In the genomic region with DNA sequence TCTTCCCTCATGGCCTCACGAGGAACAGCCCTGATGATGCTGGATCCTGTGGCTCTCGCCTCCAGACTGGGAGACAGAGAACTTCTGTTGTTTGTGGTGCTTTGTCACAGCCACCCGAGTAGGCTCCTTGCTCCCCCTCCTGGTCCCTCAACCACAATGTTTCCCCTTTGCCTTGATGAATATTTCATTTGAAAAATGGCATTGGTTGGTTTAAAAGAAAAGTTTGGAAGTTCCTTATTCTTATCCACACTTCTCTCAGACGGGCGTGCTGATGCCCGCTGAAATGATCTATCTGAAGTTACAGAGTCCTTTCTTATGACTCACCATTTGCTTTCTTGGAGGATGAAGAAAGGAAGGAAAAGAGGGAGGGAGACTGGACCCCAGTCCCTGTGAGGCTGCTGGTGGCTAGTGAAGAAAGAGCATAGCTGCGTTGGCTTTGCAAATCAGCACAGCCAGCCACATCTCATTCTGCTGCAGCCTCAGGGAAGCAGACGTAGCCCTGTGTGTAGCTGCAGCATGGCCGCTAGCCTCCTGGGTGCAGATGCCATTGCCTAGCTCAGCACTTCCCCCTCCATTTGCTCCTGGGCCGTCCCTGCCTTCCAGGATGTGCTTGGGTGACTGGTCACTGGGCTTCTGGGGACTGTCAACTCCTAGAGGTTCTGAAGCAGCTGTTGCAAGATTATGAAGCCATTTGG, we compare ENCODE assay signal across 8 cellular contexts.
DNase-seq lines count a peak whose midpoint lies in the region; ATAC-seq and TF ChIP-seq lines count a peak whose summit lies in the region.

No MANE protein-coding gene starts in this region.

- DNase-seq in DMS153 (lab: John Stamatoyannopoulos, UW), result peak; percentile 2
- peak; percentile 52 to 54 for DNase-seq in activated CD4-positive, alpha-beta T cell treated with anti-CD3 and anti-CD28 coated beads for 4 hours
- DNase-seq in dermis blood vessel endothelial cell, result peak; percentile 75
- DNase-seq in mesenchymal stem cell, result peak; percentile 79
- DNase-seq in stimulated activated naive CD8-positive, alpha-beta T cell treated with anti-CD3 and anti-CD28 coated beads, Interleukin-15, amount 100 ng/mL, for 72 hours, result peak; percentile 22 to 46

- H2BK12ac ChIP-seq in mesenchymal stem cell (ENCODE audit: low read length in 2 of 2), result peak overlapping the region in 1 of 2 experiments; percentile 99

- peak overlapping the region in 1 of 2 experiments; percentile 91 for H3K23ac ChIP-seq in mesenchymal stem cell (ENCODE audit: low read length in 2 of 2)

- peak overlapping the region; percentile 7 to 78 for H3K4ac ChIP-seq in mesenchymal stem cell (ENCODE audit: low read depth in 1 of 2, low read length in 2 of 2)

- H3K9ac ChIP-seq in KMS-11 (no peak overlapping the region), mesenchymal stem cell (ENCODE audit: low read length) (no peak overlapping the region)

- no peak overlapping the region for H2AFZ ChIP-seq in KMS-11 (ENCODE audit: low read depth)
- H2AFZ ChIP-seq in mesenchymal stem cell (ENCODE audit: low read depth, low read length), result peak overlapping the region; percentile 15

- H2BK15ac ChIP-seq in mesenchymal stem cell (ENCODE audit: low read depth, poor library complexity, severe bottlenecking), result no peak overlapping the region

- no peaks in the 10 kb centered on the region for H3K9me3 ChIP-seq in mesenchymal stem cell (ENCODE audit: control insufficient read depth, low read length)

- peak overlapping the region; percentile 86 for H4K8ac ChIP-seq in mesenchymal stem cell (ENCODE audit: low read length)

- H4K20me1 ChIP-seq in KMS-11 (ENCODE audit: insufficient read depth), result no peaks in the 10 kb centered on the region

- H3K79me1 ChIP-seq in mesenchymal stem cell (replicated peaks; ENCODE audit: low read length, poor library complexity, severe bottlenecking), result no peaks in the 10 kb centered on the region

- H2AK5ac ChIP-seq in mesenchymal stem cell (ENCODE audit: low read length, severe bottlenecking), result no peak overlapping the region

- H3K4me3 ChIP-seq in KMS-11 (IDR thresholded peaks at IDR 0.05; ENCODE audit: insufficient read depth, low read depth, low read length) (no peak overlapping the region), mesenchymal stem cell (ENCODE audit: insufficient read depth in 1 of 2, low read depth in 1 of 2, low read length in 2 of 2) (no peak overlapping the region)

- H3K14ac ChIP-seq in mesenchymal stem cell (ENCODE audit: low read length in 2 of 2), result peak overlapping the region in 1 of 2 experiments; percentile 99

- H3K27me3 ChIP-seq in KMS-11 (ENCODE audit: insufficient read depth, low read depth) (no peaks in the 10 kb centered on the region), mesenchymal stem cell (ENCODE audit: control insufficient read depth in 1 of 2, insufficient read depth in 1 of 2, low read length in 2 of 2) (no peaks in the 10 kb centered on the region)

- H2BK120ac ChIP-seq in mesenchymal stem cell (ENCODE audit: low read depth, low read length), result no peak overlapping the region

- no peak overlapping the region for H3K27ac Mint-ChIP-seq in stimulated activated naive CD8-positive, alpha-beta T cell treated with anti-CD3 and anti-CD28 coated beads, Interleukin-15, amount 100 ng/mL, for 72 hours

- no peaks in the 10 kb centered on the region for H3K79me2 ChIP-seq in KMS-11 (ENCODE audit: insufficient read depth, low read depth)

- peaks cover 5 to 14% of the 10 kb centered on the region in 2 donors for H3K9me3 Mint-ChIP-seq in stimulated activated naive CD8-positive, alpha-beta T cell treated with anti-CD3 and anti-CD28 coated beads, Interleukin-15, amount 100 ng/mL, for 72 hours

- H3K4me1 ChIP-seq in KMS-11 (ENCODE audit: low read depth, poor library complexity, severe bottlenecking) (no peaks in the 10 kb centered on the region), mesenchymal stem cell (ENCODE audit: control insufficient read depth, insufficient read depth, low read depth, low read length) (peaks cover 13% of the 10 kb centered on the region)

- peak overlapping the region; percentile 44 for H4K91ac ChIP-seq in mesenchymal stem cell (ENCODE audit: low read length)

- H3K36me3 ChIP-seq in KMS-11 (ENCODE audit: insufficient read depth), result no peaks in the 10 kb centered on the region
- no peaks in the 10 kb centered on the region for H3K36me3 ChIP-seq in mesenchymal stem cell (ENCODE audit: control insufficient read depth in 1 of 2, insufficient read depth in 2 of 2, low read depth in 1 of 2, low read length in 2 of 2)

- no peak overlapping the region for H3K4me3 Mint-ChIP-seq in stimulated activated naive CD8-positive, alpha-beta T cell treated with anti-CD3 and anti-CD28 coated beads, Interleukin-15, amount 100 ng/mL, for 72 hours

- WGBS in mesenchymal stem cell, result 26% methylated on average over 8 of the region's 10 CpGs

- TF ChIP-seq CTCF in KMS-11 (conservative IDR thresholded peaks at IDR 0.05; ENCODE audit: low read depth, low read length), result peak; percentile 19; the same call in 1 of the 2 replicates

- H3K4me2 ChIP-seq in KMS-11 (no peak overlapping the region), mesenchymal stem cell (ENCODE audit: low read length, poor library complexity, severe bottlenecking) (no peak overlapping the region)

- H3K27ac ChIP-seq in KMS-11, result no peak overlapping the region
- H3K27ac ChIP-seq in mesenchymal stem cell (ENCODE audit: low read length, poor library complexity, severe bottlenecking), result no peak overlapping the region

- peaks cover 8% of the 10 kb centered on the region for H3K27me3 Mint-ChIP-seq in stimulated activated naive CD8-positive, alpha-beta T cell treated with anti-CD3 and anti-CD28 coated beads, Interleukin-15, amount 100 ng/mL, for 72 hours

- peaks cover 42% of the 10 kb centered on the region for H3K4me1 Mint-ChIP-seq in stimulated activated naive CD8-positive, alpha-beta T cell treated with anti-CD3 and anti-CD28 coated beads, Interleukin-15, amount 100 ng/mL, for 72 hours

- peak overlapping the region in 1 of 2 experiments; percentile 99 for H3K18ac ChIP-seq in mesenchymal stem cell (ENCODE audit: low read depth in 1 of 2, low read length in 2 of 2)

- peak; percentile 82 for ATAC-seq in stimulated activated naive CD8-positive, alpha-beta T cell treated with anti-CD3 and anti-CD28 coated beads, Interleukin-15, amount 100 ng/mL, for 72 hours
- ATAC-seq in HG03432 (IDR thresholded peaks at IDR 0.05; ENCODE audit: unreplicated experiment) (no peak), GM18870 (IDR thresholded peaks at IDR 0.05; ENCODE audit: unreplicated experiment) (no peak)

- H2BK5ac ChIP-seq in mesenchymal stem cell (ENCODE audit: low read depth, low read length, poor library complexity, severe bottlenecking), result no peak overlapping the region

Comparison
In these comparisons a context has a peak if more than half of its experiments do, and no peak if none do; other contexts are left out.
1. DNase-seq: peak in every context shown above with its lines; median percentile 79 in mesenchymal stem cell; 75 in dermis blood vessel endothelial cell; 53 in activated CD4-positive, alpha-beta T cell treated with anti-CD3 and anti-CD28 coated beads for 4 hours; 34 in stimulated activated naive CD8-positive, alpha-beta T cell treated with anti-CD3 and anti-CD28 coated beads, Interleukin-15, amount 100 ng/mL, for 72 hours; 2 in DMS153.